Comparison of ENCODE assay signal across 14 cellular contexts in the genomic region with DNA sequence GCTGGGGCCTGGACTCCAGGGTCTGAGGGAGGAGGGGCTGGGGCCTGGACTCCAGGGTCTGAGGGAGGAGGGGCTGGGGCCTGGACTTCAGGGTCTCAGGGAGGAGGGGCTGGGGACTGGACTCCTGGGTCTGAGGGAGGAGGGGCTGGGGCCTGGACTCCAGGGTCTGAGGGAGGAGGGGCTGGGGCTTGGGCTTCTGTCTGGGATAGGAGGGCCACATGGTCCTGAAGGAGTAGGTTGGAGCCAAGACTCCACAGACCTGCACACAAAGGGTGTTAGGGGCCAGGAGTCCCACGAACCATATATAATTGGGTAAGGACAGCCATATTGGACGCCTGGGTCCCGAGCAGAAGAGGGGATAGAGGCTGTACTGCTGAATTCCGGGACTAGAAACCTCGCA. TPM values are rescaled to one million over a fixed set of nuclear protein-coding genes. Genes with fewer than 3 reads are reported as not detected.
A peak's percentile ranks its signal among the peaks of the same experiment; 100 is the strongest.
DNase-seq lines count a peak whose midpoint lies in the region; ATAC-seq and TF ChIP-seq lines count a peak whose summit lies in the region.
"Not testable (repeated sequence)": the region's sequence is repeated elsewhere in the genome, so short reads cannot be mapped to it uniquely, and the experiment has no call there.
"Had no signal": no experiment of that assay in that cellular context is flagged by ENCODE, and none has a peak within 500 bp of the region (broad histone marks: within the 10 kb centered on the region; RNA-seq: fewer than 3 reads in every experiment).

No MANE protein-coding gene starts in this region.

- H4K20me1 ChIP-seq in PC-3 (ENCODE audit: low read length); smooth muscle cell (ENCODE audit: low read depth): not testable (repeated sequence)

- intact Hi-C loops in Caco-2 (cut with micrococcal nuclease; ENCODE audit: unreplicated experiment) = loop anchor here (1.0 kb wide), 1 partner anchor 9 kb away; no protein-coding TSS in a partner anchor
- intact Hi-C loops in PC-3 (cut with micrococcal nuclease) = not testable (repeated sequence)

- H3K4me3 ChIP-seq in Caco-2 (ENCODE audit: low read depth, low read length) (peak overlapping the region; percentile 38), PC-3 (ENCODE audit: low read length) (peak overlapping the region; percentile 68), ectodermal cell (ENCODE audit: insufficient read depth, low read depth, low read length) (peak overlapping the region; percentile 44), iPS DF 6.9 (ENCODE audit: low read length) (peak overlapping the region; percentile 48; the same call in 1 of the 2 replicates), smooth muscle cell (peak overlapping the region; percentile 37)

- peaks cover 10% of the 10 kb centered on the region for H3K9me3 Mint-ChIP-seq in Caco-2 (ENCODE audit: unreplicated experiment)
- H3K9me3 Mint-ChIP-seq in nephron progenitor cell = peaks cover 14% of the 10 kb centered on the region

- H3K4me2 ChIP-seq in PC-3 (ENCODE audit: low read length) (peak overlapping the region; percentile 81), smooth muscle cell (peak overlapping the region; percentile 80)

- not testable (repeated sequence) for H3K9me2 ChIP-seq in PC-3 (replicated peaks; ENCODE audit: low read length)

- H3K27ac Mint-ChIP-seq in Caco-2 (ENCODE audit: unreplicated experiment); nephron progenitor cell: not testable (repeated sequence)

- not testable (repeated sequence) for H3K27me3 Mint-ChIP-seq in Caco-2 (ENCODE audit: insufficient read depth, unreplicated experiment)
- peaks cover 54% of the 10 kb centered on the region for H3K27me3 Mint-ChIP-seq in nephron progenitor cell (ENCODE audit: low read depth, poor library complexity)

- not testable (repeated sequence) for H3K36me3 ChIP-seq in Caco-2 (ENCODE audit: control insufficient read depth, insufficient read depth, low read length); PC-3 (ENCODE audit: low read depth, low read length); ectodermal cell (ENCODE audit: control insufficient read depth, insufficient read depth, low read length); iPS DF 6.9 (ENCODE audit: control insufficient read depth, insufficient read depth, low read length); smooth muscle cell (ENCODE audit: low read depth)

- H3K4me1 Mint-ChIP-seq in Caco-2 (ENCODE audit: low read depth, unreplicated experiment) (peaks cover 20% of the 10 kb centered on the region), nephron progenitor cell (peaks cover 23% of the 10 kb centered on the region)

- peak overlapping the region; percentile 86 for H2AFZ ChIP-seq in PC-3 (ENCODE audit: low read length)
- not testable (repeated sequence) for H2AFZ ChIP-seq in smooth muscle cell (ENCODE audit: low read depth)

- not testable (repeated sequence) for ATAC-seq in PC-3

- H3K27me3 ChIP-seq in Caco-2 (replicated peaks; ENCODE audit: control insufficient read depth, insufficient read depth, low read length); PC-3 (ENCODE audit: low read length); ectodermal cell (ENCODE audit: control insufficient read depth, insufficient read depth, low read length, poor library complexity, severe bottlenecking); iPS DF 6.9 (ENCODE audit: control insufficient read depth, insufficient read depth, low read length): not testable (repeated sequence)
- peaks cover 12% of the 10 kb centered on the region for H3K27me3 ChIP-seq in smooth muscle cell (ENCODE audit: low read depth)

- not testable (repeated sequence) for H3K9me3 ChIP-seq in Caco-2; PC-3 (ENCODE audit: low read length); ectodermal cell (ENCODE audit: control insufficient read depth, low read length); iPS DF 6.9 (ENCODE audit: control insufficient read depth, insufficient read depth, low read length); smooth muscle cell (replicated peaks; ENCODE audit: low read depth)

- not testable (repeated sequence) for TF ChIP-seq CTCF in Caco-2 (IDR thresholded peaks at IDR 0.05; ENCODE audit: insufficient read depth in 1 of 2, low read depth in 1 of 2, low read length in 1 of 2, severe bottlenecking in 1 of 2, unreplicated experiment in 1 of 2); PC-3 (conservative IDR thresholded peaks at IDR 0.05; ENCODE audit: low read depth, low read length); nephron progenitor cell (IDR thresholded peaks at IDR 0.05); smooth muscle cell (IDR thresholded peaks at IDR 0.05; ENCODE audit: borderline replicate concordance, insufficient read depth, poor library complexity, severe bottlenecking)

- POLR2A ChIA-PET in Caco-2 (lab: Charles Lee); PC-3 (lab: Charles Lee; ENCODE audit: unreplicated experiment): not testable (repeated sequence)

- not testable (repeated sequence) for H3K36me3 Mint-ChIP-seq in Caco-2 (ENCODE audit: insufficient read depth, unreplicated experiment)
- peaks cover 12% of the 10 kb centered on the region for H3K36me3 Mint-ChIP-seq in nephron progenitor cell (ENCODE audit: low read depth)

- BruUV-seq in Caco-2 (replicated peaks; lab: Mats Ljungman, UMichigan); PC-3 (replicated peaks; lab: Mats Ljungman, UMichigan): not testable (repeated sequence)

- 46 to 52% methylated on average over 5 of the region's 5 CpGs for WGBS in ectodermal cell, 2 experiments
- WGBS in iPS DF 6.9 (ENCODE audit: insufficient coverage, insufficient read length) = no CpG with 5 or more reads among the region's 5 CpGs
- 29% methylated on average over 5 of the region's 5 CpGs for WGBS in smooth muscle cell (ENCODE audit: low lambda C conversion rate)

- not testable (repeated sequence) for DNase-seq in Caco-2; PC-3; iPS DF 6.9 (ENCODE audit: low read depth, low spot score); nephron progenitor cell; smooth muscle cell (lab: John Stamatoyannopoulos, UW; ENCODE audit: unreplicated experiment)

- H3K9ac ChIP-seq in PC-3 (ENCODE audit: low read length) = 0 out of 2 replicates have a peak overlapping the region, but pooled peaks have one; percentile 18
- H3K9ac ChIP-seq in smooth muscle cell (ENCODE audit: low read depth) = not testable (repeated sequence)

- peak overlapping the region; percentile 77 for H3K4me3 Mint-ChIP-seq in Caco-2 (ENCODE audit: unreplicated experiment)
- peak overlapping the region; percentile 83 for H3K4me3 Mint-ChIP-seq in nephron progenitor cell

- H3F3A ChIP-seq in PC-3 (ENCODE audit: low read length, unreplicated experiment); smooth muscle cell (ENCODE audit: low read depth): not testable (repeated sequence)

- H3K4me1 ChIP-seq in Caco-2 (peaks cover 16% of the 10 kb centered on the region), PC-3 (ENCODE audit: insufficient read depth, low read length) (peaks cover 21% of the 10 kb centered on the region), ectodermal cell (ENCODE audit: control insufficient read depth, insufficient read depth, low read length) (peaks cover 17% of the 10 kb centered on the region)
- H3K4me1 ChIP-seq in iPS DF 6.9 (ENCODE audit: control insufficient read depth, insufficient read depth, low read length); smooth muscle cell (ENCODE audit: low read depth): not testable (repeated sequence)

- not testable (repeated sequence) for H3K27ac ChIP-seq in PC-3 (ENCODE audit: low read length); iPS DF 6.9 (ENCODE audit: low read length); smooth muscle cell (ENCODE audit: low read depth)
- H3K27ac ChIP-seq in ectodermal cell (ENCODE audit: insufficient read depth, low read depth, low read length, poor library complexity, severe bottlenecking) = peak overlapping the region; percentile 48

- H3K79me2 ChIP-seq in PC-3 (ENCODE audit: low read length); smooth muscle cell (ENCODE audit: low read depth): not testable (repeated sequence)

- CTCF ChIA-PET in Caco-2 (lab: Charles Lee) (interaction anchor here (0.6 to 1.3 kb wide), 5 partner anchors 9 to 114 kb away, joined by 3 to 13 read pairs (median 5); partner anchors contain the start of gene DNAAF3), PC-3 (lab: Charles Lee) (interaction anchor here (0.6 to 1.0 kb wide), 3 partner anchors 9 to 478 kb away, joined by 3 to 8 read pairs (median 3); partner anchors contain the start of gene DNAAF3)

RNA-seq across cellular contexts. Expression of gene TNNI3, which starts 1.7 kb away (rescaled TPM):
- total RNA-seq in Caco-2 (2022) = 2.9 and 4.2 TPM in 2 replicates
- total RNA-seq in PC-3 (2014; rRNA removed) = 32.4 and 40.1 TPM in 2 replicates
- polyA plus RNA-seq in ectodermal cell (2013, experiment 1 of 4) = 15.6 TPM
- 19.8 TPM for polyA plus RNA-seq in ectodermal cell (2013, experiment 2 of 4)
- polyA plus RNA-seq in ectodermal cell (2013, experiment 3 of 4) = 20.2 TPM
- 27.5 TPM for polyA plus RNA-seq in ectodermal cell (2013, experiment 4 of 4)
- total RNA-seq in smooth muscle cell = not detected in 2 replicates
- 1.8 and 3.0 TPM in 2 replicates for polyA plus RNA-seq in smooth muscle cell
- total RNA-seq: activated CD4-positive, alpha-beta T cell treated with anti-CD3 and anti-CD28 coated beads, Interleukin-2, amount 10 ng/mL, durations not matched to agents 24 days and 14 days; activated CD8-positive, alpha-beta memory T cell treated with anti-CD3 and anti-CD28 coated beads, Interleukin-2, amount 10 ng/mL, durations not matched to agents 7 days and 5 days; activated T-helper 1 cell treated with anti-CD3 and anti-CD28 coated beads, Interleukin-12 subunit alpha, Interleukin-12 subunit beta, Interleukin-2, Interleukin-4 antibody, amounts not matched to agents 30 ng/mL and 10 ng/mL and 1 ng/mL, durations not matched to agents 14 hours and 24 hours and 36 hours; ascending aorta; fibroblast of lung; M059J; SJSA1; T-helper 17 cell had no signal
- polyA plus RNA-seq: fibroblast of lung had no signal

RNA-seq across cellular contexts. Expression of gene TNNT1, which starts 6.8 kb away (rescaled TPM):
- total RNA-seq in Caco-2 (2022) (11.8 and 18.0 TPM in 2 replicates), PC-3 (2014; rRNA removed) (266 and 317 TPM in 2 replicates), smooth muscle cell (24.9 and 27.1 TPM in 2 replicates)
- 187 TPM for polyA plus RNA-seq in ectodermal cell (2013, experiment 1 of 4)
- polyA plus RNA-seq in ectodermal cell (2013, experiment 2 of 4) = 206 TPM
- 145 TPM for polyA plus RNA-seq in ectodermal cell (2013, experiment 3 of 4)
- 178 TPM for polyA plus RNA-seq in ectodermal cell (2013, experiment 4 of 4)
- polyA plus RNA-seq in smooth muscle cell = 24.5 and 54.0 TPM in 2 replicates
- total RNA-seq: activated T-helper 1 cell treated with anti-CD3 and anti-CD28 coated beads, Interleukin-12 subunit alpha, Interleukin-12 subunit beta, Interleukin-2, Interleukin-4 antibody, amounts not matched to agents 30 ng/mL and 10 ng/mL and 1 ng/mL, durations not matched to agents 14 hours and 24 hours and 36 hours; ascending aorta had no signal

RNA-seq across cellular contexts. Expression of gene DNAAF3, which starts 10.6 kb away (rescaled TPM):
- 0.45 and 0.91 TPM in 2 replicates for total RNA-seq in Caco-2 (2022)
- 30.0 and 45.7 TPM in 2 replicates for total RNA-seq in PC-3 (2014; rRNA removed)
- 11.4 TPM for polyA plus RNA-seq in ectodermal cell (2013, experiment 1 of 4)
- polyA plus RNA-seq in ectodermal cell (2013, experiment 2 of 4) = 10.9 TPM
- 10.8 TPM for polyA plus RNA-seq in ectodermal cell (2013, experiment 3 of 4)
- polyA plus RNA-seq in ectodermal cell (2013, experiment 4 of 4) = 11.1 TPM
- total RNA-seq in smooth muscle cell = 0.76 and 1.3 TPM in 2 replicates
- 0.97 and 1.4 TPM in 2 replicates for polyA plus RNA-seq in smooth muscle cell
- total RNA-seq: activated CD4-positive, alpha-beta T cell treated with anti-CD3 and anti-CD28 coated beads, Interleukin-2, amount 10 ng/mL, durations not matched to agents 24 days and 14 days; ascending aorta; T-helper 17 cell had no signal

RNA-seq across cellular contexts. Expression of gene SYT5, which starts 24.3 kb away (rescaled TPM):
- total RNA-seq in Caco-2 (2022) = not detected in 2 replicates
- total RNA-seq in PC-3 (2014; rRNA removed) = 0.40 and 2.5 TPM in 2 replicates
- 0.65 TPM for polyA plus RNA-seq in ectodermal cell (2013, experiment 1 of 4)
- 0.80 TPM for polyA plus RNA-seq in ectodermal cell (2013, experiment 2 of 4)
- polyA plus RNA-seq in ectodermal cell (2013, experiment 3 of 4) = 0.59 TPM
- polyA plus RNA-seq in ectodermal cell (2013, experiment 4 of 4) = 0.77 TPM
- not detected in 2 replicates for total RNA-seq in smooth muscle cell
- 0.17 TPM in 1 of 2 replicates, not detected in the other for polyA plus RNA-seq in smooth muscle cell
- total RNA-seq: activated CD4-positive, alpha-beta T cell treated with anti-CD3 and anti-CD28 coated beads, Interleukin-2, amount 10 ng/mL, durations not matched to agents 24 days and 14 days; activated CD8-positive, alpha-beta memory T cell treated with anti-CD3 and anti-CD28 coated beads, Interleukin-2, amount 10 ng/mL, durations not matched to agents 7 days and 5 days; activated T-helper 1 cell treated with anti-CD3 and anti-CD28 coated beads, Interleukin-12 subunit alpha, Interleukin-12 subunit beta, Interleukin-2, Interleukin-4 antibody, amounts not matched to agents 30 ng/mL and 10 ng/mL and 1 ng/mL, durations not matched to agents 14 hours and 24 hours and 36 hours; ascending aorta; M059J; SJSA1 had no signal

RNA-seq across cellular contexts. Expression of gene PPP1R12C, which starts 38.3 kb away (rescaled TPM):
- total RNA-seq in Caco-2 (2022) = 104 TPM in 2 replicates
- total RNA-seq in PC-3 (2014; rRNA removed) = 136 and 180 TPM in 2 replicates
- 86.4 TPM for polyA plus RNA-seq in ectodermal cell (2013, experiment 1 of 4)
- 76.8 TPM for polyA plus RNA-seq in ectodermal cell (2013, experiment 2 of 4)
- 59.7 TPM for polyA plus RNA-seq in ectodermal cell (2013, experiment 3 of 4)
- polyA plus RNA-seq in ectodermal cell (2013, experiment 4 of 4) = 61.4 TPM
- total RNA-seq in smooth muscle cell = 16.8 and 30.5 TPM in 2 replicates
- polyA plus RNA-seq in smooth muscle cell = 26.1 and 32.1 TPM in 2 replicates

Comparison
In these comparisons a context has a peak if more than half of its experiments do, and no peak if none do; other contexts are left out.
1. RNA of gene DNAAF3, which starts 10.6 kb away (total RNA-seq): 30.0 to 45.7 TPM in PC-3; 0.76 to 1.3 TPM in smooth muscle cell and 0.45 to 0.91 TPM in Caco-2; every median in the first group is over 10 times any median in the second.
2. Peak in every context shown above with its lines, with median percentiles within 50 percentile points of each other: H3K4me3 ChIP-seq.